1 cellular context compared by ENCODE assay signal in genomic region chr14:104734991-104735779, GRCh38.
A peak's percentile ranks its signal among the peaks of the same experiment; 100 is the strongest.
TF ChIP-seq lines count a peak whose summit lies in the region.

No MANE protein-coding gene starts in this region.

TF ChIP-seq in HepG2, 621 proteins besides CTCF, POLR2A, EP300 and RAD21 (continued from another document and continues in another):
- TF ChIP-seq ZBTB43 (CRISPR knock-in tag; conservative IDR thresholded peaks at IDR 0.05) (peak; percentile 78), MNT (IDR thresholded peaks at IDR 0.05) (peak; percentile 90), FOXP4 (CRISPR knock-in tag; IDR thresholded peaks at IDR 0.05) (no peak; the same call in 1 of the 2 replicates), PLRG1 (conservative IDR thresholded peaks at IDR 0.05) (no peak), ZMYM2 (CRISPR knock-in tag; IDR thresholded peaks at IDR 0.05) (no peak), HMG20B (CRISPR knock-in tag; conservative IDR thresholded peaks at IDR 0.05) (no peak), SAP130 (CRISPR knock-in tag; IDR thresholded peaks at IDR 0.05; ENCODE audit: low read depth) (peak; percentile 93), CBX2 (IDR thresholded peaks at IDR 0.05; ENCODE audit: low read depth, low read length) (no peak), CBX2 (CRISPR knock-in tag; IDR thresholded peaks at IDR 0.05; ENCODE audit: low read depth) (no peak; the same call in 1 of the 2 replicates), RBM39 (IDR thresholded peaks at IDR 0.05; ENCODE audit: low read depth, low read length, poor library complexity, severe bottlenecking) (no peak), SP1 (IDR thresholded peaks at IDR 0.05) (no peak), SP1 (CRISPR knock-in tag; IDR thresholded peaks at IDR 0.05) (peak; percentile 38), SOX5 (CRISPR knock-in tag; IDR thresholded peaks at IDR 0.05; ENCODE audit: borderline replicate concordance) (peak; percentile 70), GATA4 (IDR thresholded peaks at IDR 0.05; ENCODE audit: borderline replicate concordance, low read depth) (no peak), STAG1 (CRISPR knock-in tag; IDR thresholded peaks at IDR 0.05) (no peak), ZNF850 (CRISPR knock-in tag; conservative IDR thresholded peaks at IDR 0.05) (no peak), ZMAT3 (CRISPR knock-in tag; conservative IDR thresholded peaks at IDR 0.05) (peak; percentile 92), ARNT2 (CRISPR knock-in tag; IDR thresholded peaks at IDR 0.05; ENCODE audit: low read depth) (peak; percentile 77; the same call in 1 of the 2 replicates), U2AF1 (optimal IDR thresholded peaks at IDR 0.05; ENCODE audit: low read depth, low read length) (peak; percentile 9), ZNF589 (CRISPR knock-in tag; conservative IDR thresholded peaks at IDR 0.05) (peak; percentile 69; the same call in 1 of the 2 replicates), ZNF337 (CRISPR knock-in tag; IDR thresholded peaks at IDR 0.05; ENCODE audit: borderline replicate concordance, low read depth) (no peak), ZNF782 (CRISPR knock-in tag; IDR thresholded peaks at IDR 0.05; ENCODE audit: borderline replicate concordance) (peak; percentile 79), CAMTA2 (CRISPR knock-in tag; IDR thresholded peaks at IDR 0.05; ENCODE audit: borderline replicate concordance) (no peak), DBP (CRISPR knock-in tag; IDR thresholded peaks at IDR 0.05; ENCODE audit: not compliant biosample characterization) (no peak), NPAS2 (CRISPR knock-in tag; IDR thresholded peaks at IDR 0.05; ENCODE audit: borderline replicate concordance) (no peak), CCAR2 (optimal IDR thresholded peaks at IDR 0.05; ENCODE audit: low read depth, low read length) (no peak), PITX1 (CRISPR knock-in tag; IDR thresholded peaks at IDR 0.05) (peak; percentile 83), HNRNPH1 (optimal IDR thresholded peaks at IDR 0.05; ENCODE audit: low read depth, low read length) (no peak), ELF1 (CRISPR knock-in tag; IDR thresholded peaks at IDR 0.05) (peak; percentile 48; the same call in 1 of the 2 replicates), PRPF4 (IDR thresholded peaks at IDR 0.05; ENCODE audit: low read depth, low read length, poor library complexity, severe bottlenecking) (no peak), ZFY (CRISPR knock-in tag; IDR thresholded peaks at IDR 0.05) (peak; percentile 85), CBX5 (CRISPR knock-in tag; IDR thresholded peaks at IDR 0.05; ENCODE audit: borderline replicate concordance) (peak; percentile 62; the same call in 1 of the 2 replicates), RAD51 (IDR thresholded peaks at IDR 0.05; ENCODE audit: borderline replicate concordance) (no peak; the same call in 1 of the 2 replicates), ZBTB49 (CRISPR knock-in tag; IDR thresholded peaks at IDR 0.05; ENCODE audit: borderline replicate concordance) (no peak), ZNF574 (CRISPR knock-in tag; IDR thresholded peaks at IDR 0.05) (peak; percentile 79), KMT2A (CRISPR knock-in tag; IDR thresholded peaks at IDR 0.05) (no peak; the same call in 1 of the 2 replicates), PHF21A (CRISPR knock-in tag; IDR thresholded peaks at IDR 0.05) (no peak), MYNN (CRISPR knock-in tag; IDR thresholded peaks at IDR 0.05; ENCODE audit: low read depth) (no peak), JUND (CRISPR knock-in tag; IDR thresholded peaks at IDR 0.05) (peak; percentile 81; the same call in 1 of the 2 replicates), PLSCR1 (CRISPR knock-in tag; IDR thresholded peaks at IDR 0.05; ENCODE audit: borderline replicate concordance) (no peak), AHR (CRISPR knock-in tag; IDR thresholded peaks at IDR 0.05) (no peak), HNF4A (CRISPR knock-in tag; IDR thresholded peaks at IDR 0.05) (peak; percentile 50), ZNF234 (CRISPR knock-in tag; conservative IDR thresholded peaks at IDR 0.05) (no peak), ZNF282 (IDR thresholded peaks at IDR 0.05; ENCODE audit: partially characterized antibody) (no peak), ATF3 (CRISPR knock-in tag; IDR thresholded peaks at IDR 0.05) (no peak), MXI1 (IDR thresholded peaks at IDR 0.05; ENCODE audit: borderline replicate concordance, low read depth, low read length) (peak; percentile 93), ZSCAN21 (CRISPR knock-in tag; IDR thresholded peaks at IDR 0.05; ENCODE audit: borderline replicate concordance) (peak; percentile 99)
- TF ChIP-seq, protein P1, sequence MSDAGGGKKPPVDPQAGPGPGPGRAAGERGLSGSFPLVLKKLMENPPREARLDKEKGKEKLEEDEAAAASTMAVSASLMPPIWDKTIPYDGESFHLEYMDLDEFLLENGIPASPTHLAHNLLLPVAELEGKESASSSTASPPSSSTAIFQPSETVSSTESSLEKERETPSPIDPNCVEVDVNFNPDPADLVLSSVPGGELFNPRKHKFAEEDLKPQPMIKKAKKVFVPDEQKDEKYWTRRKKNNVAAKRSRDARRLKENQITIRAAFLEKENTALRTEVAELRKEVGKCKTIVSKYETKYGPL (CRISPR knock-in tag; IDR thresholded peaks at IDR 0.05), result no peak
- TF ChIP-seq, protein P2, sequence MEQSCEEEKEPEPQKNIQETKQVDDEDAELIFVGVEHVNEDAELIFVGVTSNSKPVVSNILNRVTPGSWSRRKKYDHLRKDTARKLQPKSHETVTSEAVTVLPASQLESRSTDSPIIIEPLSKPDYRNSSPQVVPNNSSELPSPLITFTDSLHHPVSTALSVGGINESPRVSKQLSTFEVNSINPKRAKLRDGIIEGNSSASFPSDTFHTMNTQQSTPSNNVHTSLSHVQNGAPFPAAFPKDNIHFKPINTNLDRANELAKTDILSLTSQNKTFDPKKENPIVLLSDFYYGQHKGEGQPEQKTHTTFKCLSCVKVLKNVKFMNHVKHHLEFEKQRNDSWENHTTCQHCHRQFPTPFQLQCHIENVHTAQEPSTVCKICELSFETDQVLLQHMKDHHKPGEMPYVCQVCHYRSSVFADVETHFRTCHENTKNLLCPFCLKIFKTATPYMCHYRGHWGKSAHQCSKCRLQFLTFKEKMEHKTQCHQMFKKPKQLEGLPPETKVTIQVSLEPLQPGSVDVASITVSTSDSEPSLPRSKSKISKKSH (CRISPR knock-in tag; IDR thresholded peaks at IDR 0.05; ENCODE audit: borderline replicate concordance), result peak; percentile 69; the same call in 1 of the 2 replicates
- TF ChIP-seq, protein P3, sequence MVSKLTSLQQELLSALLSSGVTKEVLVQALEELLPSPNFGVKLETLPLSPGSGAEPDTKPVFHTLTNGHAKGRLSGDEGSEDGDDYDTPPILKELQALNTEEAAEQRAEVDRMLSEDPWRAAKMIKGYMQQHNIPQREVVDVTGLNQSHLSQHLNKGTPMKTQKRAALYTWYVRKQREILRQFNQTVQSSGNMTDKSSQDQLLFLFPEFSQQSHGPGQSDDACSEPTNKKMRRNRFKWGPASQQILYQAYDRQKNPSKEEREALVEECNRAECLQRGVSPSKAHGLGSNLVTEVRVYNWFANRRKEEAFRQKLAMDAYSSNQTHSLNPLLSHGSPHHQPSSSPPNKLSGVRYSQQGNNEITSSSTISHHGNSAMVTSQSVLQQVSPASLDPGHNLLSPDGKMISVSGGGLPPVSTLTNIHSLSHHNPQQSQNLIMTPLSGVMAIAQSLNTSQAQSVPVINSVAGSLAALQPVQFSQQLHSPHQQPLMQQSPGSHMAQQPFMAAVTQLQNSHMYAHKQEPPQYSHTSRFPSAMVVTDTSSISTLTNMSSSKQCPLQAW (CRISPR knock-in tag; IDR thresholded peaks at IDR 0.05), result peak; percentile 90
- TF ChIP-seq, protein P4, sequence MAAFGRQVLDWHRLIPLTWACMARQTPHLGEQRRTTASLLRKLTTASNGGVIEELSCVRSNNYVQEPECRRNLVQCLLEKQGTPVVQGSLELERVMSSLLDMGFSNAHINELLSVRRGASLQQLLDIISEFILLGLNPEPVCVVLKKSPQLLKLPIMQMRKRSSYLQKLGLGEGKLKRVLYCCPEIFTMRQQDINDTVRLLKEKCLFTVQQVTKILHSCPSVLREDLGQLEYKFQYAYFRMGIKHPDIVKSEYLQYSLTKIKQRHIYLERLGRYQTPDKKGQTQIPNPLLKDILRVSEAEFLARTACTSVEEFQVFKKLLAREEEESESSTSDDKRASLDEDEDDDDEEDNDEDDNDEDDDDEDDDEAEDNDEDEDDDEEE (CRISPR knock-in tag; IDR thresholded peaks at IDR 0.05), result peak; percentile 82; the same call in 1 of the 2 replicates
